9 cellular contexts compared by ENCODE assay signal in the genomic region with DNA sequence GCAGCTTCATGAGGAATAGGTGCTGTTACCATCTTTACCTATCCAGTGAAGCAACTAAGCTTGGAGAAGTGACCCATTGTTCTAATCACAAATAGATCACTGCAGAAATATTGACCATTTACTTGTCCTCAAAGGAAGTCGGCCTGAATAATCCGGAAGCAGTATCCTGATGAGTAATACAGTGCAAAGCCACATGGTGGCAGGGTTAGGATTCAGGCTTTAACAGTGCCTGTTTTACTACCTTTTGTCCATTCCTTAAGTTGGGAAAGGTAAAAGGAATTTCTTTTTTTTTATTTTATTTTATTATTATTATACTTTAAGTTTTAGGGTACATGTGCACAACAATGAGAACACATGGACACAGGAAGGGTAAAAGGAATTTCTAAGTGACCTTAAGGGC.
A peak's percentile ranks its signal among the peaks of the same experiment; 100 is the strongest.
DNase-seq lines count a peak whose midpoint lies in the region; ATAC-seq, FAIRE-seq and TF ChIP-seq lines count a peak whose summit lies in the region.
"Had no signal": no experiment of that assay in that cellular context is flagged by ENCODE, and none has a peak within 500 bp of the region (broad histone marks: within the 10 kb centered on the region; RNA-seq: fewer than 3 reads in every experiment).

No MANE protein-coding gene starts in this region.

- in situ Hi-C loops in K562 (cut with MboI): no loop called here
- in situ Hi-C loops in GM13977 (cut with MboI; ENCODE audit: low pct_unique_long_range_greater_than_20kb, low sequenced_read_pairs, unreplicated experiment): no loop called here

- H3K27ac ChIP-seq in K562 (ENCODE audit: extremely low read depth, low read depth, low read length) (no peak overlapping the region), left lung (no peak overlapping the region)

- H3K9me3 ChIP-seq in K562 (replicated peaks; ENCODE audit: control insufficient read depth, insufficient read depth, low read depth, low read length) (no peaks in the 10 kb centered on the region), left lung (peaks cover 0 to 2% of the 10 kb centered on the region in 2 donors)

- no peak overlapping the region for H3K4me3 ChIP-seq in AG10803 (ENCODE audit: low read length)
- no peak overlapping the region for H3K4me3 ChIP-seq in HFF-Myc (replicated peaks; ENCODE audit: low read depth, low read length)
- H3K4me3 ChIP-seq in K562: no peak overlapping the region
- H3K4me3 ChIP-seq in left lung: no peak overlapping the region

- 83% methylated on average over 2 of the region's 2 CpGs for WGBS in K562 (ENCODE audit: insufficient coverage, low coverage, missing lambda C conversion rate)

- H2AFZ ChIP-seq in K562 (ENCODE audit: low read depth, low read length): no peak overlapping the region; the same call in 1 of the 2 replicates

- H4K20me1 ChIP-seq in K562 (replicated peaks; ENCODE audit: control insufficient read depth, insufficient read depth, low read length): no peaks in the 10 kb centered on the region

- peak; percentile 42 for FAIRE-seq in K562 (lab: Jason Lieb, UNC)

- DNase-seq in AG10803 (ENCODE audit: low read depth): no peak
- no peak for DNase-seq in HFF-Myc (ENCODE audit: extremely low read depth, low read depth)
- DNase-seq in K562 (ENCODE audit: extremely low read depth in 1 of 4, low spot score in 3 of 4): peak in 2 of 4 experiments; percentile 9 to 18
- DNase-seq in left lung: no peak
- no peak for DNase-seq in GM13977 (ENCODE audit: low spot score)
- DNase-seq in occipital lobe (lab: John Stamatoyannopoulos, UW): no peak
- DNase-seq: activated CD4-positive, alpha-beta memory T cell treated with anti-CD3 and anti-CD28 coated beads for 36 hours had no signal

- no peak for TF ChIP-seq POLR2A in K562 (conservative IDR thresholded peaks at IDR 0.05)

- TF ChIP-seq EP300 in K562 (IDR thresholded peaks at IDR 0.05; ENCODE audit: low read length): no peak

- H3K4me2 ChIP-seq in K562 (ENCODE audit: insufficient read depth, low read length): no peak overlapping the region

- TF ChIP-seq CTCF in AG10803 (conservative IDR thresholded peaks at IDR 0.05; ENCODE audit: low read length): peak; percentile 37
- TF ChIP-seq CTCF in HFF-Myc (IDR thresholded peaks at IDR 0.05; ENCODE audit: low read depth, low read length, missing control alignments): peak; percentile 40
- peak in 2 of 3 experiments; percentile 19 to 25; a peak in 2 of 6 replicates for TF ChIP-seq CTCF in K562 (IDR thresholded peaks at IDR 0.05 in 2 of 3, conservative IDR thresholded peaks at IDR 0.05 in 1 of 3; ENCODE audit: insufficient read depth in 2 of 3, low read depth in 1 of 3, low read length in 3 of 3)
- TF ChIP-seq CTCF in left lung (IDR thresholded peaks at IDR 0.05): no peak
- no peak for TF ChIP-seq CTCF in GM13977 (IDR thresholded peaks at IDR 0.05; ENCODE audit: extremely low read depth, insufficient read depth, missing control alignments)

- H3K4me1 ChIP-seq in K562 (replicated peaks in 1 of 2; ENCODE audit: control insufficient read depth in 2 of 2, insufficient read depth in 2 of 2, low read length in 2 of 2) (no peaks in the 10 kb centered on the region; a peak in 1 of 5 replicates), left lung (no peaks in the 10 kb centered on the region)

- no TSS peak for BruUV-seq in K562 (replicated peaks; lab: Mats Ljungman, UMichigan)

- no peaks in the 10 kb centered on the region for H3K79me2 ChIP-seq in K562 (ENCODE audit: control insufficient read depth, insufficient read depth, low read length)

- TF ChIP-seq RAD21 in K562 (CRISPR knock-in tag; conservative IDR thresholded peaks at IDR 0.05 in 1 of 2, IDR thresholded peaks at IDR 0.05 in 1 of 2): no peak

- intact Hi-C loops in K562 (cut with micrococcal nuclease): no loop called here
- intact Hi-C loops in left lung (cut with DNase I): no loop called here

- ATAC-seq in K562 (peak; percentile 64; the same call in 2 of the 3 replicates), left lung (peak; percentile 29), HG02973 (IDR thresholded peaks at IDR 0.05; ENCODE audit: unreplicated experiment) (no peak), GM18873 (IDR thresholded peaks at IDR 0.05; ENCODE audit: low FRiP score, unreplicated experiment) (no peak)

- H3K27me3 ChIP-seq in K562 (ENCODE audit: control insufficient read depth in 2 of 2, insufficient read depth in 2 of 2, low read length in 2 of 2): no peaks in the 10 kb centered on the region
- H3K27me3 ChIP-seq in left lung: no peaks in the 10 kb centered on the region

- POLR2A ChIA-PET in K562 (lab: Yijun Ruan, JAX): no interaction called here

- no peaks in the 10 kb centered on the region for H3K9me1 ChIP-seq in K562 (ENCODE audit: control insufficient read depth, insufficient read depth, low read length)

- CTCF ChIA-PET in K562 (lab: Yijun Ruan, JAX; ENCODE audit: low intra/inter-chr PET ratio): no interaction called here

- H3K9ac ChIP-seq in K562 (ENCODE audit: insufficient read depth in 1 of 2, low read depth in 2 of 2, low read length in 2 of 2): no peak overlapping the region

- no peaks in the 10 kb centered on the region for H3K36me3 ChIP-seq in K562 (ENCODE audit: control insufficient read depth, insufficient read depth, low read length)
- no peaks in the 10 kb centered on the region for H3K36me3 ChIP-seq in left lung

TF ChIP-seq in K562, 482 proteins besides CTCF, POLR2A, EP300 and RAD21:
- no peak for TF ChIP-seq POLR2B (IDR thresholded peaks at IDR 0.05; ENCODE audit: low read depth, partially characterized antibody)

Comparison
In these comparisons a context has a peak if more than half of its experiments do, and no peak if none do; other contexts are left out.
1. CTCF ChIP-seq: peak in AG10803 (single experiment), HFF-Myc (single experiment) and K562 (2 of 3); none in left lung (0 of 2) and GM13977 (single experiment).
2. ATAC-seq: peak in K562 (single experiment) and left lung (single experiment); none in HG02973 (single experiment) and GM18873 (single experiment).